ENCODE assay signal across 11 cellular contexts in genomic region chr3:132135628-132136333, GRCh38.
DNase-seq lines count a peak whose midpoint lies in the region; ATAC-seq and TF ChIP-seq lines count a peak whose summit lies in the region.
"Had no signal": no experiment of that assay in that cellular context is flagged by ENCODE, and none has a peak within 500 bp of the region (broad histone marks: within the 10 kb centered on the region; RNA-seq: fewer than 3 reads in every experiment).

No MANE protein-coding gene starts in this region.

- H3K9me3 Mint-ChIP-seq in activated naive CD4-positive, alpha-beta T cell treated with anti-CD3 and anti-CD28 coated beads for 36 hours = no peaks in the 10 kb centered on the region
- peaks cover 0 to 15% (median 8%) of the 10 kb centered on the region in 7 donors for H3K9me3 Mint-ChIP-seq in CD14-positive monocyte
- H3K9me3 Mint-ChIP-seq: activated naive CD8-positive, alpha-beta T cell treated with anti-CD3 and anti-CD28 coated beads, Interleukin-2, amount 10 ng/mL, durations not matched to agents 7 days and 5 days had no signal

- no peak overlapping the region for H3K18ac ChIP-seq in neuronal stem cell (ENCODE audit: low read length)

- H2AFZ ChIP-seq in PC-9 = 0 out of 2 replicates have a peak overlapping the region, but pooled peaks have one; percentile 6
- H2AFZ ChIP-seq in neuronal stem cell (ENCODE audit: low read length) = peak overlapping the region; percentile 10

- H3K27me3 Mint-ChIP-seq in activated naive CD4-positive, alpha-beta T cell treated with anti-CD3 and anti-CD28 coated beads for 36 hours (ENCODE audit: low read depth) = peaks cover 7% of the 10 kb centered on the region
- H3K27me3 Mint-ChIP-seq in CD14-positive monocyte (ENCODE audit: low read depth in 3 of 3) = peaks cover 2 to 9% (median 9%) of the 10 kb centered on the region in 3 donors
- H3K27me3 Mint-ChIP-seq: activated naive CD8-positive, alpha-beta T cell treated with anti-CD3 and anti-CD28 coated beads, Interleukin-2, amount 10 ng/mL, durations not matched to agents 7 days and 5 days had no signal

- no peak for TF ChIP-seq CTCF in PC-9 (conservative IDR thresholded peaks at IDR 0.05)
- no peak for TF ChIP-seq CTCF in epithelial cell of proximal tubule (conservative IDR thresholded peaks at IDR 0.05; ENCODE audit: low read depth, low read length)
- TF ChIP-seq CTCF in CD14-positive monocyte (IDR thresholded peaks at IDR 0.05) = no peak

- H2BK15ac ChIP-seq in neuronal stem cell (ENCODE audit: low read length) = no peak overlapping the region

- no CpG with 5 or more reads among the region's 4 CpGs for WGBS in neuronal stem cell (ENCODE audit: extremely low coverage in 2 of 2, insufficient read length in 2 of 2, insufficient replicate concordance in 1 of 2), 2 donors

- H3K9me3 ChIP-seq in PC-9 (ENCODE audit: insufficient read depth, low read depth) (peaks cover 13% of the 10 kb centered on the region; the same call in 1 of the 2 replicates), neuronal stem cell (replicated peaks in 1 of 2; ENCODE audit: control insufficient read depth in 2 of 2, insufficient read depth in 1 of 2, low read depth in 1 of 2, low read length in 2 of 2) (no peaks in the 10 kb centered on the region)

- H3F3A ChIP-seq in PC-9 (ENCODE audit: insufficient read depth, low read depth) = peaks cover 31% of the 10 kb centered on the region

- H3K4me3 Mint-ChIP-seq in activated naive CD4-positive, alpha-beta T cell treated with anti-CD3 and anti-CD28 coated beads for 36 hours = no peak overlapping the region
- peak overlapping the region in 1 of 2 donors; percentile 11 for H3K4me3 Mint-ChIP-seq in CD14-positive monocyte
- H3K4me3 Mint-ChIP-seq: activated naive CD8-positive, alpha-beta T cell treated with anti-CD3 and anti-CD28 coated beads, Interleukin-2, amount 10 ng/mL, durations not matched to agents 7 days and 5 days had no signal

- H3K4me2 ChIP-seq in PC-9 = peak overlapping the region; percentile 92
- no peak overlapping the region for H3K4me2 ChIP-seq in neuronal stem cell (ENCODE audit: insufficient read depth, low read length, poor library complexity, severe bottlenecking)

- POLR2A ChIA-PET in PC-9 (lab: Charles Lee; ENCODE audit: unreplicated experiment) = interaction anchor here (0.5 to 1.1 kb wide), 11 partner anchors 29 to 786 kb away, joined by 3 to 20 read pairs (median 5); no protein-coding TSS in a partner anchor

- H3K14ac ChIP-seq in neuronal stem cell (ENCODE audit: low read length) = no peak overlapping the region

- H2AK5ac ChIP-seq in neuronal stem cell (ENCODE audit: low read depth, low read length) = no peak overlapping the region

- ATAC-seq in HG03108 (IDR thresholded peaks at IDR 0.05; ENCODE audit: unreplicated experiment) = no peak

- no peaks in the 10 kb centered on the region for H3K9me2 ChIP-seq in PC-9 (ENCODE audit: insufficient read depth)

- no peak overlapping the region for H3K4ac ChIP-seq in neuronal stem cell (ENCODE audit: low read length)

- no peak overlapping the region for H2BK120ac ChIP-seq in neuronal stem cell (ENCODE audit: low read depth, low read length)

- no peaks in the 10 kb centered on the region for H3K4me1 Mint-ChIP-seq in activated naive CD4-positive, alpha-beta T cell treated with anti-CD3 and anti-CD28 coated beads for 36 hours (ENCODE audit: low read depth)
- no peaks in the 10 kb centered on the region for H3K4me1 Mint-ChIP-seq in CD14-positive monocyte
- H3K4me1 Mint-ChIP-seq: activated naive CD8-positive, alpha-beta T cell treated with anti-CD3 and anti-CD28 coated beads, Interleukin-2, amount 10 ng/mL, durations not matched to agents 7 days and 5 days had no signal

- H2BK5ac ChIP-seq in neuronal stem cell (ENCODE audit: low read length) = no peak overlapping the region

- H3K79me2 ChIP-seq in PC-9 (ENCODE audit: low read depth) = no peaks in the 10 kb centered on the region

- BruUV-seq in PC-9 (replicated peaks; lab: Mats Ljungman, UMichigan) = TSS peak; percentile 95

- no peaks in the 10 kb centered on the region for H3K27me3 ChIP-seq in PC-9 (ENCODE audit: insufficient read depth, low read depth)
- no peaks in the 10 kb centered on the region for H3K27me3 ChIP-seq in neuronal stem cell (ENCODE audit: control insufficient read depth in 3 of 3, insufficient read depth in 3 of 3, low read depth in 1 of 3, low read length in 3 of 3)

- H3K4me1 ChIP-seq in PC-9 (replicated peaks; ENCODE audit: insufficient read depth) = peaks cover 50% of the 10 kb centered on the region
- H3K4me1 ChIP-seq in neuronal stem cell (ENCODE audit: control insufficient read depth in 2 of 2, insufficient read depth in 1 of 2, low read depth in 1 of 2, low read length in 2 of 2) = peaks cover 4 to 8% of the 10 kb centered on the region in 2 donors
- H3K4me1 ChIP-seq: spleen had no signal

- H3K23ac ChIP-seq in neuronal stem cell (ENCODE audit: low read depth, low read length, poor library complexity) = no peak overlapping the region

- DNase-seq in EL (peak; percentile 96), PC-9 (peak; percentile 71 to 97), epithelial cell of proximal tubule (ENCODE audit: low read depth) (peak; percentile 99), neuronal stem cell (ENCODE audit: low spot score) (peak; percentile 14), CD14-positive monocyte (ENCODE audit: low spot score) (no peak), NCI-H82 (lab: John Stamatoyannopoulos, UW) (no peak)
- DNase-seq in activated naive CD4-positive, alpha-beta T cell treated with anti-CD3 and anti-CD28 coated beads for 36 hours = no peak
- DNase-seq: activated naive CD8-positive, alpha-beta T cell treated with anti-CD3 and anti-CD28 coated beads, Interleukin-2, amount 10 ng/mL, durations not matched to agents 7 days and 5 days; spleen had no signal

- no peaks in the 10 kb centered on the region for H4K20me1 ChIP-seq in PC-9 (ENCODE audit: insufficient read depth)

- H3K79me1 ChIP-seq in neuronal stem cell (ENCODE audit: low read depth, low read length) = no peaks in the 10 kb centered on the region

- no peaks in the 10 kb centered on the region for H3K36me3 Mint-ChIP-seq in activated naive CD4-positive, alpha-beta T cell treated with anti-CD3 and anti-CD28 coated beads for 36 hours (ENCODE audit: low read depth)
- H3K36me3 Mint-ChIP-seq in CD14-positive monocyte = no peaks in the 10 kb centered on the region
- H3K36me3 Mint-ChIP-seq: activated naive CD8-positive, alpha-beta T cell treated with anti-CD3 and anti-CD28 coated beads, Interleukin-2, amount 10 ng/mL, durations not matched to agents 7 days and 5 days had no signal

- H3K4me3 ChIP-seq in PC-9 (peak overlapping the region; percentile 52), epithelial cell of proximal tubule (ENCODE audit: low read depth, low read length) (peak overlapping the region; percentile 41), neuronal stem cell (ENCODE audit: low read length in 2 of 2) (no peak overlapping the region)
- H3K4me3 ChIP-seq: spleen had no signal

- H2BK12ac ChIP-seq in neuronal stem cell (ENCODE audit: low read length) = no peak overlapping the region

- H4K8ac ChIP-seq in neuronal stem cell (ENCODE audit: low read depth, low read length) = no peak overlapping the region

- H3K27ac ChIP-seq in PC-9 (peak overlapping the region; percentile 100), neuronal stem cell (replicated peaks; ENCODE audit: low read length) (peak overlapping the region; percentile 24)
- H3K27ac ChIP-seq: spleen, VCaP had no signal

- H4K91ac ChIP-seq in neuronal stem cell (ENCODE audit: low read depth, low read length, poor library complexity) = no peak overlapping the region

- intact Hi-C loops in PC-9 (cut with micrococcal nuclease; ENCODE audit: unreplicated experiment) = loop anchor here (1.0 to 10.0 kb wide), 5 partner anchors 29 to 1439 kb away; partner anchors contain the start of genes CDV3 and DNAJC13
- intact Hi-C loops in activated naive CD4-positive, alpha-beta T cell treated with anti-CD3 and anti-CD28 coated beads for 36 hours (cut with micrococcal nuclease) = no loop called here
- intact Hi-C loops in CD14-positive monocyte (cut with micrococcal nuclease) = no loop called here

- H3K9ac ChIP-seq in neuronal stem cell (ENCODE audit: low read depth, low read length, poor library complexity) = no peak overlapping the region

- H3K36me3 ChIP-seq in PC-9 (ENCODE audit: low read depth) = 0 out of 2 replicates have a peak, but pooled peaks cover 6% of the 10 kb centered on the region
- H3K36me3 ChIP-seq in neuronal stem cell (replicated peaks in 1 of 2; ENCODE audit: control insufficient read depth in 2 of 2, insufficient read depth in 2 of 2, low read length in 2 of 2) = no peaks in the 10 kb centered on the region
- H3K36me3 ChIP-seq: spleen had no signal

- no peak overlapping the region for H3K27ac Mint-ChIP-seq in activated naive CD4-positive, alpha-beta T cell treated with anti-CD3 and anti-CD28 coated beads for 36 hours
- no peak overlapping the region for H3K27ac Mint-ChIP-seq in CD14-positive monocyte
- H3K27ac Mint-ChIP-seq: activated naive CD8-positive, alpha-beta T cell treated with anti-CD3 and anti-CD28 coated beads, Interleukin-2, amount 10 ng/mL, durations not matched to agents 7 days and 5 days had no signal

- CTCF ChIA-PET in PC-9 (lab: Charles Lee) = interaction anchor here (0.8 to 1.6 kb wide), 5 partner anchors 28 to 101 kb away, joined by 3 to 5 read pairs (median 3); partner anchors contain the start of gene CPNE4
- CTCF ChIA-PET in activated naive CD4-positive, alpha-beta T cell treated with anti-CD3 and anti-CD28 coated beads for 36 hours (lab: Charles Lee) = no interaction called here

Comparison
In these comparisons a context has a peak if more than half of its experiments do, and no peak if none do; other contexts are left out.
1. DNase-seq: peak in EL (single experiment), PC-9 (2 of 2), epithelial cell of proximal tubule (single experiment) and neuronal stem cell (single experiment); none in activated naive CD4-positive, alpha-beta T cell treated with anti-CD3 and anti-CD28 coated beads for 36 hours (single experiment), CD14-positive monocyte (single experiment) and NCI-H82 (single experiment).
2. H3K4me3 ChIP-seq: peak in PC-9 (single experiment) and epithelial cell of proximal tubule (single experiment); none in neuronal stem cell (0 of 2).